ENCODE assay signal across 19 cellular contexts in the genomic region with DNA sequence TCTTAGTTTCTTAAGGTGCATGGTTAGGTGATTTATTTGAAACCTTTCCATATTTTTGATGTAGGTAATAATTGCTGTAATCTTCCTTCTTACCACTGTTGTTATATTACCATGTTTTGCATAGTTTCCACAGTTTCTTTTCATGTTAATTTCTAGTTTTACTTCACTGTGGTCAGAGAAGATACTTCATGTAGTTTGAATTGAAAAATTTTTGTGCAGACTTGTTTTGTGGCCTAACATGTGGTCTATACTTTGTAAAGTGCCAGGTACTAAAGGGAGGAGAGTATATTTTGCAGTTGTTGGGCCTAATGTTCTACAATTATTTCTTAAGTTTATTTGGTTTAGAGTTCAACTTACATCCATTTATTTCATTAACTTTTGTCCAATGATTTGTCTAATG.
DNase-seq lines count a peak whose midpoint lies in the region; ATAC-seq and TF ChIP-seq lines count a peak whose summit lies in the region.
"Had no signal": no experiment of that assay in that cellular context is flagged by ENCODE, and none has a peak within 500 bp of the region (broad histone marks: within the 10 kb centered on the region; RNA-seq: fewer than 3 reads in every experiment).

No MANE protein-coding gene starts in this region.

- H3K27me3 ChIP-seq in H7 (ENCODE audit: control insufficient read depth, insufficient read depth, low read length), result no peaks in the 10 kb centered on the region
- no peaks in the 10 kb centered on the region for H3K27me3 ChIP-seq in GM23248 (replicated peaks; ENCODE audit: insufficient read depth)

- H4K20me1 ChIP-seq in GM23248 (ENCODE audit: insufficient read depth), result no peaks in the 10 kb centered on the region

- no peaks in the 10 kb centered on the region for H3K36me3 Mint-ChIP-seq in T-helper 1 cell treated with Interleukin-12 subunit alpha and Interleukin-12 subunit beta and Interleukin-4 antibody, amounts not matched to agents 30 μg/mL and 1 μg/mL, for 36 hours (ENCODE audit: low read depth)
- H3K36me3 Mint-ChIP-seq in stimulated activated effector memory CD8-positive, alpha-beta T cell treated with anti-CD3 and anti-CD28 coated beads, Interleukin-12 subunit alpha, Interleukin-12 subunit beta, amount 100 ng/mL, for 72 hours, result no peaks in the 10 kb centered on the region
- H3K36me3 Mint-ChIP-seq: CD14-positive monocyte; CD8-positive, alpha-beta T cell had no signal

- no peak for TF ChIP-seq CTCF in GM10248 (IDR thresholded peaks at IDR 0.05; ENCODE audit: control extremely low read depth, extremely low read depth, low read depth, missing control alignments)

- POLR2A ChIA-PET in GM10248 (lab: Yijun Ruan, JAX), result no interaction called here

- no peak overlapping the region for H2AFZ ChIP-seq in GM23248
- H2AFZ ChIP-seq: GM23338 had no signal

- no peak overlapping the region for H3K9ac ChIP-seq in GM23248

- H3K36me3 ChIP-seq in H7 (replicated peaks; ENCODE audit: control insufficient read depth, insufficient read depth, low read length) (no peaks in the 10 kb centered on the region), GM23248 (ENCODE audit: low read depth) (no peaks in the 10 kb centered on the region)

- H3K4me3 Mint-ChIP-seq in T-helper 1 cell treated with Interleukin-12 subunit alpha and Interleukin-12 subunit beta and Interleukin-4 antibody, amounts not matched to agents 30 μg/mL and 1 μg/mL, for 36 hours, result no peak overlapping the region
- H3K4me3 Mint-ChIP-seq in stimulated activated effector memory CD8-positive, alpha-beta T cell treated with anti-CD3 and anti-CD28 coated beads, Interleukin-12 subunit alpha, Interleukin-12 subunit beta, amount 100 ng/mL, for 72 hours, result no peak overlapping the region
- H3K4me3 Mint-ChIP-seq: CD14-positive monocyte; CD8-positive, alpha-beta T cell; GM23338; H9 had no signal

- H3K27me3 Mint-ChIP-seq in T-helper 1 cell treated with Interleukin-12 subunit alpha and Interleukin-12 subunit beta and Interleukin-4 antibody, amounts not matched to agents 30 μg/mL and 1 μg/mL, for 36 hours (ENCODE audit: low read depth), result no peaks in the 10 kb centered on the region

- H3K9me3 Mint-ChIP-seq in T-helper 1 cell treated with Interleukin-12 subunit alpha and Interleukin-12 subunit beta and Interleukin-4 antibody, amounts not matched to agents 30 μg/mL and 1 μg/mL, for 36 hours, result no peaks in the 10 kb centered on the region
- H3K9me3 Mint-ChIP-seq in stimulated activated effector memory CD8-positive, alpha-beta T cell treated with anti-CD3 and anti-CD28 coated beads, Interleukin-12 subunit alpha, Interleukin-12 subunit beta, amount 100 ng/mL, for 72 hours, result no peaks in the 10 kb centered on the region
- H3K9me3 Mint-ChIP-seq: CD8-positive, alpha-beta T cell; H9 had no signal

- no peak overlapping the region for H3K27ac ChIP-seq in GM23248
- H3K27ac ChIP-seq: 22Rv1 had no signal

- in situ Hi-C loops in GM23248 (cut with MboI), result no loop called here

- no peak overlapping the region for H3K4me3 ChIP-seq in H7 (ENCODE audit: insufficient read depth, low read depth, low read length)
- no peak overlapping the region for H3K4me3 ChIP-seq in GM23248
- H3K4me3 ChIP-seq: GM23338 had no signal

- peaks cover 4% of the 10 kb centered on the region for H3K4me1 Mint-ChIP-seq in T-helper 1 cell treated with Interleukin-12 subunit alpha and Interleukin-12 subunit beta and Interleukin-4 antibody, amounts not matched to agents 30 μg/mL and 1 μg/mL, for 36 hours (ENCODE audit: low read depth)
- H3K4me1 Mint-ChIP-seq in stimulated activated effector memory CD8-positive, alpha-beta T cell treated with anti-CD3 and anti-CD28 coated beads, Interleukin-12 subunit alpha, Interleukin-12 subunit beta, amount 100 ng/mL, for 72 hours, result peaks cover 5% of the 10 kb centered on the region
- H3K4me1 Mint-ChIP-seq: CD14-positive monocyte, GM23338, H9 had no signal

- H3K27ac Mint-ChIP-seq in T-helper 1 cell treated with Interleukin-12 subunit alpha and Interleukin-12 subunit beta and Interleukin-4 antibody, amounts not matched to agents 30 μg/mL and 1 μg/mL, for 36 hours, result peak overlapping the region; percentile 4
- peak overlapping the region; percentile 52 for H3K27ac Mint-ChIP-seq in stimulated activated effector memory CD8-positive, alpha-beta T cell treated with anti-CD3 and anti-CD28 coated beads, Interleukin-12 subunit alpha, Interleukin-12 subunit beta, amount 100 ng/mL, for 72 hours
- H3K27ac Mint-ChIP-seq: CD14-positive monocyte; CD8-positive, alpha-beta T cell; GM23338; H9 had no signal

- no peaks in the 10 kb centered on the region for H3K4me1 ChIP-seq in GM23248 (ENCODE audit: insufficient read depth)

- no peaks in the 10 kb centered on the region for H3K9me3 ChIP-seq in GM23248 (ENCODE audit: low read depth)

- CTCF ChIA-PET in GM10248 (lab: Yijun Ruan, JAX), result no interaction called here

- no peak for DNase-seq in T-helper 1 cell
- no peak for DNase-seq in stimulated activated effector memory CD8-positive, alpha-beta T cell treated with anti-CD3 and anti-CD28 coated beads, Interleukin-12 subunit alpha, Interleukin-12 subunit beta, amount 100 ng/mL, for 72 hours (ENCODE audit: low spot score in 2 of 2)
- DNase-seq in GM10248 (ENCODE audit: extremely low spot score), result no peak
- DNase-seq in H7, result no peak
- no peak for DNase-seq in GM23248
- DNase-seq: CD8-positive, alpha-beta T cell; COR-L47; DMS153; DMS79 treated with DMSO at 0.1 percent for 48 hours; EL; H9; IMR-90; KBM-7 had no signal

- no peaks in the 10 kb centered on the region for H3F3A ChIP-seq in GM23248 (ENCODE audit: insufficient read depth)

- no peak overlapping the region for H3K4me2 ChIP-seq in GM23248 (ENCODE audit: unreplicated experiment)
- H3K4me2 ChIP-seq: GM23338 had no signal

- no peaks in the 10 kb centered on the region for H3K79me2 ChIP-seq in GM23248 (ENCODE audit: insufficient read depth)

- ATAC-seq in HG02938 (IDR thresholded peaks at IDR 0.05; ENCODE audit: unreplicated experiment) (peak; percentile 47), HG03469 (IDR thresholded peaks at IDR 0.05; ENCODE audit: unreplicated experiment) (peak; percentile 38)
- no peak for ATAC-seq in stimulated activated effector memory CD8-positive, alpha-beta T cell treated with anti-CD3 and anti-CD28 coated beads, Interleukin-12 subunit alpha, Interleukin-12 subunit beta, amount 100 ng/mL, for 72 hours
- ATAC-seq: CD8-positive, alpha-beta T cell; GM23338 had no signal

- H3K9me2 ChIP-seq in GM23248 (ENCODE audit: insufficient read depth), result no peaks in the 10 kb centered on the region
